16 cellular contexts compared by ENCODE assay signal in the genomic region with DNA sequence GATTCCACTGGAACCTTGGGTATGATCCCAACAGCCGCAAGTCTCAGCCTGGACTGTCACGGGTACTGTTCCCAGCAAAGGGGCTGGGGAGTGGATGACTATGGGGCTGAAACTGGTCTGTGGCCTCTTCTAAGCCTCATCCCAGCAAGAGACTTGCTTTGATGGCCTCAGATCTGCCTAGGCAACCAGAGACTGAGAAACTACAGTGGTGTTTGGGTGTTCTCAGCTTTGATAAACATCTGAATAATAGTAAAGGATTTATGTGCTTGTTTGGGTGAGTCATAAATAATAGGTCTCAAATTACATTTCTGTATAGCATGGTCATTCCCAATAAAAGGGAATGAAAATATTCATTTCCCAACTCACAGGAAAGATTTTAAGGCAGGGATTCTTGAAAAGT. TPM values are rescaled to one million over a fixed set of nuclear protein-coding genes. Genes with fewer than 3 reads are reported as not detected.
DNase-seq lines count a peak whose midpoint lies in the region; ATAC-seq, FAIRE-seq and TF ChIP-seq lines count a peak whose summit lies in the region.
"Had no signal": no experiment of that assay in that cellular context is flagged by ENCODE, and none has a peak within 500 bp of the region (broad histone marks: within the 10 kb centered on the region; RNA-seq: fewer than 3 reads in every experiment).

No MANE protein-coding gene starts in this region.

- peak overlapping the region; percentile 74 for H3K27ac Mint-ChIP-seq in CD8-positive, alpha-beta T cell
- H3K27ac Mint-ChIP-seq in neural progenitor cell, result no peak overlapping the region

- WGBS in H1 (ENCODE audit: extremely low coverage in 1 of 2, insufficient coverage in 1 of 2, insufficient read length in 1 of 2, insufficient replicate concordance in 2 of 2, low coverage in 1 of 2, low lambda C conversion rate in 2 of 2, missing lambda C conversion rate in 1 of 2), 2 experiments, result 96% methylated on average over 2 of the region's 2 CpGs; no CpG with 5 or more reads in 1 of the 2 experiments

- no peak overlapping the region for H3K4me3 Mint-ChIP-seq in CD8-positive, alpha-beta T cell
- H3K4me3 Mint-ChIP-seq in neural progenitor cell, result no peak overlapping the region

- POLR2A ChIA-PET in CD8-positive, alpha-beta T cell (lab: Charles Lee), result no interaction called here
- POLR2A ChIA-PET in H1 (lab: Charles Lee; ENCODE audit: partially characterized antibody), result no interaction called here

- H2BK15ac ChIP-seq in H1 (ENCODE audit: low read length), result no peak overlapping the region

- no peak for TF ChIP-seq EP300 in H1 (IDR thresholded peaks at IDR 0.05; ENCODE audit: borderline replicate concordance in 1 of 2, low read depth in 2 of 2, low read length in 2 of 2)

- H3K4me1 Mint-ChIP-seq in CD8-positive, alpha-beta T cell (ENCODE audit: low read depth), result peaks cover 10% of the 10 kb centered on the region
- H3K4me1 Mint-ChIP-seq in neural progenitor cell, result peaks cover 5% of the 10 kb centered on the region

- H3K9ac ChIP-seq in H1 (replicated peaks in 1 of 4; ENCODE audit: extremely low read depth in 1 of 4, low read depth in 3 of 4, low read length in 3 of 4) (no peak overlapping the region), neural progenitor cell (no peak overlapping the region)
- H3K9ac ChIP-seq: parathyroid adenoma had no signal

- DNase-seq in CD8-positive, alpha-beta T cell, result no peak
- DNase-seq in MG63 (peak; percentile 59), H1 (ENCODE audit: low read depth in 1 of 2, low spot score in 2 of 2) (no peak), neural progenitor cell (ENCODE audit: low spot score) (peak; percentile 3), Peyer's patch (no peak), NCI-H1105 (lab: John Stamatoyannopoulos, UW) (no peak)
- DNase-seq in stimulated activated CD8-positive, alpha-beta memory T cell treated with anti-CD3 and anti-CD28 coated beads, Interleukin-4, amount 100 ng/mL, for 48 hours, result no peak
- DNase-seq: activated CD4-positive, alpha-beta T cell treated with anti-CD3 and anti-CD28 coated beads for 4 hours; activated naive CD4-positive, alpha-beta T cell treated with anti-CD3 and anti-CD28 coated beads, Interleukin-2, amount 50 U/mL, for 16 hours; NCI-H2081 treated with DMSO at 0.1 percent for 48 hours; SIG-M5; transverse colon had no signal

- H3K14ac ChIP-seq in H1 (ENCODE audit: insufficient read length), result no peak overlapping the region

- ATAC-seq in CD8-positive, alpha-beta T cell, result no peak
- ATAC-seq in HG03521 (IDR thresholded peaks at IDR 0.05; ENCODE audit: unreplicated experiment), result no peak

- H3K4me3 ChIP-seq in CD8-positive, alpha-beta T cell (ENCODE audit: low read depth, low read length), result no peak overlapping the region
- H3K4me3 ChIP-seq in MG63 (no peak overlapping the region), H1 (ENCODE audit: extremely low read depth in 1 of 4, insufficient read depth in 2 of 4, low read depth in 3 of 4, low read length in 4 of 4) (no peak overlapping the region), neural progenitor cell (no peak overlapping the region), Peyer's patch (no peak overlapping the region)
- H3K4me3 ChIP-seq: transverse colon had no signal

- H3K27me3 Mint-ChIP-seq in CD8-positive, alpha-beta T cell (ENCODE audit: low read depth), result no peaks in the 10 kb centered on the region
- H3K27me3 Mint-ChIP-seq in neural progenitor cell (ENCODE audit: insufficient read depth, low read depth), result no peaks in the 10 kb centered on the region

- H3K36me3 Mint-ChIP-seq in CD8-positive, alpha-beta T cell, result peaks cover 17% of the 10 kb centered on the region
- H3K36me3 Mint-ChIP-seq in neural progenitor cell, result peaks cover 4% of the 10 kb centered on the region

- H3K79me2 ChIP-seq in H1 (ENCODE audit: control insufficient read depth in 1 of 2, insufficient read depth in 2 of 2, low read length in 2 of 2) (no peaks in the 10 kb centered on the region), neural progenitor cell (ENCODE audit: low read depth) (no peaks in the 10 kb centered on the region)
- H3K79me2 ChIP-seq: parathyroid adenoma had no signal

- no peaks in the 10 kb centered on the region for H3K36me3 ChIP-seq in CD8-positive, alpha-beta T cell (ENCODE audit: insufficient read depth, low read length)
- H3K36me3 ChIP-seq in MG63 (no peaks in the 10 kb centered on the region; the same call in 1 of the 2 replicates), H1 (ENCODE audit: control insufficient read depth in 2 of 4, insufficient read depth in 4 of 4, low read length in 3 of 4) (peaks cover 0 to 3% (median 1%) of the 10 kb centered on the region in 4 experiments; a peak in 1 of 8 replicates), neural progenitor cell (no peaks in the 10 kb centered on the region), Peyer's patch (peaks cover 0 to 23% (median 0%) of the 10 kb centered on the region in 3 donors)

- FAIRE-seq in H1 (lab: Jason Lieb, UNC), result no peak
- FAIRE-seq: endometrium, islet of Langerhans had no signal

- H4K8ac ChIP-seq in H1 (ENCODE audit: extremely low read depth, insufficient read depth, low read length), result no peak overlapping the region

- no peak overlapping the region for H2AK5ac ChIP-seq in H1 (ENCODE audit: low read depth, low read length)

- H3K9me3 ChIP-seq in CD8-positive, alpha-beta T cell (ENCODE audit: low read length), result no peaks in the 10 kb centered on the region
- H3K9me3 ChIP-seq in MG63 (no peaks in the 10 kb centered on the region), H1 (ENCODE audit: insufficient read depth in 2 of 2, low read depth in 1 of 2, low read length in 1 of 2) (no peaks in the 10 kb centered on the region), neural progenitor cell (ENCODE audit: low read depth) (no peaks in the 10 kb centered on the region), Peyer's patch (no peaks in the 10 kb centered on the region)
- H3K9me3 ChIP-seq: transverse colon had no signal

- no peak for TF ChIP-seq CTCF in CD8-positive, alpha-beta T cell (IDR thresholded peaks at IDR 0.05)
- TF ChIP-seq CTCF in H1 (IDR thresholded peaks at IDR 0.05; ENCODE audit: control extremely low read depth in 1 of 3, insufficient read depth in 1 of 3, low read depth in 1 of 3, low read length in 3 of 3) (no peak), neural progenitor cell (IDR thresholded peaks at IDR 0.05) (no peak), Peyer's patch (IDR thresholded peaks at IDR 0.05) (no peak)

- H2AFZ ChIP-seq in H1 (ENCODE audit: low read length) (no peak overlapping the region), neural progenitor cell (replicated peaks) (no peak overlapping the region)
- H2AFZ ChIP-seq: parathyroid adenoma had no signal

- H3K4me1 ChIP-seq in CD8-positive, alpha-beta T cell (ENCODE audit: insufficient read depth, low read length), result no peaks in the 10 kb centered on the region
- no peaks in the 10 kb centered on the region; a peak in 1 of 7 replicates for H3K4me1 ChIP-seq in H1 (replicated peaks in 1 of 4; ENCODE audit: control insufficient read depth in 3 of 4, insufficient read depth in 4 of 4, low read length in 3 of 4)
- H3K4me1 ChIP-seq in neural progenitor cell, result peaks cover 13% of the 10 kb centered on the region
- H3K4me1 ChIP-seq in Peyer's patch, result peaks cover 0 to 7% (median 0%) of the 10 kb centered on the region in 4 donors

- no peak overlapping the region for H2BK120ac ChIP-seq in H1 (replicated peaks; ENCODE audit: low read depth, low read length)

- H3K23ac ChIP-seq in H1 (ENCODE audit: insufficient read length), result no peak overlapping the region

- H2BK20ac ChIP-seq in H1 (ENCODE audit: low read length), result no peak overlapping the region

- no peak overlapping the region for H4K5ac ChIP-seq in H1 (ENCODE audit: insufficient read length, low read depth, low read length)

- H3K4me2 ChIP-seq in H1 (ENCODE audit: insufficient read depth in 1 of 2, low read depth in 2 of 2, low read length in 2 of 2) (no peak overlapping the region), neural progenitor cell (peak overlapping the region; percentile 1)

- no peak for TF ChIP-seq RAD21 in H1 (IDR thresholded peaks at IDR 0.05 in 1 of 2, conservative IDR thresholded peaks at IDR 0.05 in 1 of 2; ENCODE audit: low read depth in 2 of 2, low read length in 2 of 2)

- no peaks in the 10 kb centered on the region for H3K23me2 ChIP-seq in H1 (ENCODE audit: low read depth, low read length)

- no peak overlapping the region for H4K91ac ChIP-seq in H1 (replicated peaks; ENCODE audit: insufficient read length, low read length)

- TF ChIP-seq POLR2A in H1 (IDR thresholded peaks at IDR 0.05; ENCODE audit: control extremely low read depth in 1 of 2, low read depth in 2 of 2, low read length in 2 of 2) (no peak), Peyer's patch (IDR thresholded peaks at IDR 0.05) (no peak)

- H3K4ac ChIP-seq in H1 (replicated peaks; ENCODE audit: insufficient read length, low read depth, low read length), result no peak overlapping the region

- no peak overlapping the region for H3K27ac ChIP-seq in CD8-positive, alpha-beta T cell (ENCODE audit: low read depth, low read length)
- no peak overlapping the region for H3K27ac ChIP-seq in H1 (ENCODE audit: low read depth, low read length)
- peak overlapping the region; percentile 7 for H3K27ac ChIP-seq in neural progenitor cell
- no peak overlapping the region for H3K27ac ChIP-seq in Peyer's patch
- H3K27ac ChIP-seq: parathyroid adenoma had no signal

- H3K56ac ChIP-seq in H1 (replicated peaks; ENCODE audit: insufficient read length, low read depth, low read length), result no peak overlapping the region

- no peaks in the 10 kb centered on the region for H3K79me1 ChIP-seq in H1 (ENCODE audit: low read depth, low read length)

- H3F3A ChIP-seq in neural progenitor cell (ENCODE audit: low read depth), result peaks cover 8% of the 10 kb centered on the region

- no peaks in the 10 kb centered on the region for H3K27me3 ChIP-seq in CD8-positive, alpha-beta T cell (ENCODE audit: insufficient read depth, low read length)
- H3K27me3 ChIP-seq in MG63 (no peaks in the 10 kb centered on the region), H1 (replicated peaks in 1 of 4; ENCODE audit: control insufficient read depth in 3 of 4, extremely low read depth in 1 of 4, insufficient read depth in 3 of 4, low read length in 3 of 4) (no peaks in the 10 kb centered on the region), neural progenitor cell (no peaks in the 10 kb centered on the region), Peyer's patch (no peaks in the 10 kb centered on the region)
- H3K27me3 ChIP-seq: transverse colon had no signal

- H4K20me1 ChIP-seq in H1 (replicated peaks in 1 of 2; ENCODE audit: control insufficient read depth in 1 of 2, insufficient read depth in 2 of 2, low read length in 2 of 2) (no peaks in the 10 kb centered on the region), neural progenitor cell (ENCODE audit: low read depth) (no peaks in the 10 kb centered on the region)

- no peak overlapping the region for H3K18ac ChIP-seq in H1 (ENCODE audit: extremely low read depth, low read length)

- CTCF ChIA-PET in CD8-positive, alpha-beta T cell (lab: Charles Lee), result no interaction called here
- CTCF ChIA-PET in H1 (lab: Charles Lee; ENCODE audit: partially characterized antibody), result no interaction called here

- intact Hi-C loops in CD8-positive, alpha-beta T cell (cut with DNase I, micrococcal nuclease), result no loop called here

- H2BK5ac ChIP-seq in H1 (ENCODE audit: low read depth, low read length), result no peak overlapping the region

- no peaks in the 10 kb centered on the region for H3K9me3 Mint-ChIP-seq in CD8-positive, alpha-beta T cell
- no peaks in the 10 kb centered on the region for H3K9me3 Mint-ChIP-seq in neural progenitor cell

- H2BK12ac ChIP-seq in H1 (ENCODE audit: low read depth, low read length), result peak overlapping the region; percentile 19; the same call in 1 of the 2 replicates

RNA-seq across cellular contexts. Expression of a gene that starts 30.2 kb away (rescaled TPM):
- 10 to 100 TPM in 1 of 2 experiments, 1 to 10 TPM in 1; 7.6 to 10.7 TPM for total RNA-seq in CD8-positive, alpha-beta T cell
- 12.0 and 13.8 TPM in 2 replicates for total RNA-seq in MG63 (2014; rRNA removed; shearing (Covaris generic); ENCODE audit: low replicate concordance)
- total RNA-seq in H1 (2021; fragmentation: NEBNext Ultra II Directional; extraction: Animal tissue kit (Norgen Biotek cat#: 25700)), result 5.3 and 5.4 TPM in 2 replicates
- 9.8 and 10.4 TPM in 2 replicates for polyA plus RNA-seq in H1 (2011; rRNA removed)
- 5.9 TPM for polyA plus RNA-seq in H1 (2011; cell fraction: cytosol; rRNA removed)
- 14.6 TPM for polyA plus RNA-seq in H1 (2011; cell fraction: nucleus; rRNA removed)
- 5.1 to 6.3 TPM (median 5.7 TPM) in 4 replicates for polyA plus RNA-seq in H1 (2012, experiment 1 of 2)
- polyA plus RNA-seq in H1 (2012, experiment 2 of 2), result 0.60 TPM
- polyA plus RNA-seq in H1 (2013, experiment 1 of 2), result 3.7 TPM
- 3.6 TPM for polyA plus RNA-seq in H1 (2013, experiment 2 of 2)
- 24.0 and 35.3 TPM in 2 replicates for polyA minus RNA-seq in H1 (2011; rRNA and poly(A)+ RNA removed)
- polyA minus RNA-seq in H1 (2011; cell fraction: cytosol; rRNA and poly(A)+ RNA removed), result 6.5 TPM
- polyA minus RNA-seq in H1 (2011; cell fraction: nucleus; rRNA and poly(A)+ RNA removed), result 6.4 TPM
- total RNA-seq in neural progenitor cell (ENCODE audit: low replicate concordance) (20.6 and 21.3 TPM in 2 replicates), Peyer's patch (1 to 10 TPM; 2.8 to 8.8 (median 5.3) TPM)

Comparison
In these comparisons a context has a peak if more than half of its experiments do, and no peak if none do; other contexts are left out.
1. DNase-seq: peak in MG63 (single experiment) and neural progenitor cell (single experiment); none in CD8-positive, alpha-beta T cell (0 of 7), H1 (0 of 2), stimulated activated CD8-positive, alpha-beta memory T cell treated with anti-CD3 and anti-CD28 coated beads, Interleukin-4, amount 100 ng/mL, for 48 hours (single experiment), Peyer's patch (0 of 3) and NCI-H1105 (single experiment).